Comparison of ENCODE assay signal across 22 cellular contexts in genomic region chr7:6604458-6604857, GRCh38. TPM values are rescaled to one million over a fixed set of nuclear protein-coding genes. Genes with fewer than 3 reads are reported as not detected.
A peak's percentile ranks its signal among the peaks of the same experiment; 100 is the strongest.
DNase-seq lines count a peak whose midpoint lies in the region; ATAC-seq, FAIRE-seq and TF ChIP-seq lines count a peak whose summit lies in the region.
"Had no signal": no experiment of that assay in that cellular context is flagged by ENCODE, and none has a peak within 500 bp of the region (broad histone marks: within the 10 kb centered on the region; RNA-seq: fewer than 3 reads in every experiment).

No MANE protein-coding gene starts in this region.

- no peaks in the 10 kb centered on the region for H3K4me1 ChIP-seq in PC-3 (ENCODE audit: insufficient read depth, low read length)
- H3K4me1 ChIP-seq in K562 (replicated peaks in 1 of 2; ENCODE audit: control insufficient read depth in 2 of 2, insufficient read depth in 2 of 2, low read length in 2 of 2), result 0 out of 5 replicates have a peak, but pooled peaks cover 0 to 2% of the 10 kb centered on the region in 2 experiments
- no peaks in the 10 kb centered on the region for H3K4me1 ChIP-seq in kidney (ENCODE audit: control insufficient read depth in 1 of 2, insufficient read depth in 1 of 2, low read depth in 1 of 2, low read length in 2 of 2)
- H3K4me1 ChIP-seq: BLaER1 had no signal

- no peaks in the 10 kb centered on the region for H3K79me2 ChIP-seq in PC-3 (ENCODE audit: low read length)
- no peaks in the 10 kb centered on the region for H3K79me2 ChIP-seq in K562 (ENCODE audit: control insufficient read depth, insufficient read depth, low read length)

- no peak for TF ChIP-seq EP300 in K562 (IDR thresholded peaks at IDR 0.05; ENCODE audit: low read length)

- no peak overlapping the region for H3K4me2 ChIP-seq in PC-3 (ENCODE audit: low read length)
- no peak overlapping the region for H3K4me2 ChIP-seq in K562 (ENCODE audit: insufficient read depth, low read length)
- H3K4me2 ChIP-seq: BLaER1 had no signal

- H3K4me3 ChIP-seq in PC-3 (ENCODE audit: low read length) (no peak overlapping the region), K562 (no peak overlapping the region), kidney (ENCODE audit: low read length in 2 of 2) (no peak overlapping the region)
- H3K4me3 ChIP-seq: BLaER1 had no signal

- peak overlapping the region; percentile 62 for H3K27ac Mint-ChIP-seq in progenitor cell of endocrine pancreas
- H3K27ac Mint-ChIP-seq: CD4-positive, alpha-beta T cell; IgD-negative memory B cell had no signal

- H3K27me3 ChIP-seq in PC-3 (ENCODE audit: low read length), result no peaks in the 10 kb centered on the region
- no peaks in the 10 kb centered on the region for H3K27me3 ChIP-seq in K562 (ENCODE audit: control insufficient read depth in 2 of 2, insufficient read depth in 2 of 2, low read length in 2 of 2)
- H3K27me3 ChIP-seq: BLaER1 had no signal

- no peak for TF ChIP-seq POLR2A in K562 (conservative IDR thresholded peaks at IDR 0.05)

- no peaks in the 10 kb centered on the region for H3K4me1 Mint-ChIP-seq in progenitor cell of endocrine pancreas (ENCODE audit: low read depth)
- H3K4me1 Mint-ChIP-seq: IgD-negative memory B cell had no signal

- H2AFZ ChIP-seq in PC-3 (ENCODE audit: low read length) (no peak overlapping the region), K562 (ENCODE audit: low read depth, low read length) (no peak overlapping the region)

- CTCF ChIA-PET in PC-3 (lab: Charles Lee) (no interaction called here), K562 (lab: Yijun Ruan, JAX; ENCODE audit: low intra/inter-chr PET ratio) (no interaction called here)

- no peaks in the 10 kb centered on the region for H3K9me1 ChIP-seq in K562 (ENCODE audit: control insufficient read depth, insufficient read depth, low read length)

- no peaks in the 10 kb centered on the region for H3K9me3 Mint-ChIP-seq in progenitor cell of endocrine pancreas (ENCODE audit: low read depth)
- H3K9me3 Mint-ChIP-seq: CD4-positive, alpha-beta T cell; IgD-negative memory B cell had no signal

- no peaks in the 10 kb centered on the region for H3K9me2 ChIP-seq in PC-3 (replicated peaks; ENCODE audit: low read length)

- H3K27ac ChIP-seq in PC-3 (ENCODE audit: low read length) (no peak overlapping the region), K562 (ENCODE audit: extremely low read depth, low read depth, low read length) (no peak overlapping the region), kidney (ENCODE audit: low read depth in 2 of 2, low read length in 2 of 2) (no peak overlapping the region)
- H3K27ac ChIP-seq: BLaER1 had no signal

- H3K4me3 Mint-ChIP-seq in progenitor cell of endocrine pancreas (ENCODE audit: low read depth), result no peak overlapping the region
- H3K4me3 Mint-ChIP-seq: CD4-positive, alpha-beta T cell had no signal

- no peak for ATAC-seq in PC-3
- no peak for ATAC-seq in K562

- TF ChIP-seq CTCF in PC-3 (conservative IDR thresholded peaks at IDR 0.05; ENCODE audit: low read depth, low read length) (no peak), K562 (IDR thresholded peaks at IDR 0.05 in 2 of 3, conservative IDR thresholded peaks at IDR 0.05 in 1 of 3; ENCODE audit: insufficient read depth in 2 of 3, low read depth in 1 of 3, low read length in 3 of 3) (no peak), progenitor cell of endocrine pancreas (IDR thresholded peaks at IDR 0.05; ENCODE audit: unreplicated experiment) (no peak), kidney (IDR thresholded peaks at IDR 0.05; ENCODE audit: borderline replicate concordance, extremely low read depth, insufficient read depth) (no peak)

- H3K36me3 Mint-ChIP-seq in progenitor cell of endocrine pancreas (ENCODE audit: insufficient read depth), result peaks cover 16% of the 10 kb centered on the region

- DNase-seq in PC-3, result no peak
- no peak for DNase-seq in K562 (ENCODE audit: extremely low read depth in 1 of 4, low spot score in 3 of 4)
- DNase-seq in progenitor cell of endocrine pancreas (ENCODE audit: low spot score, unreplicated experiment), result no peak
- no peak for DNase-seq in epidermal melanocyte (ENCODE audit: insufficient read length, low spot score)
- no peak for DNase-seq in kidney
- DNase-seq: CD4-positive, alpha-beta T cell; COR-L47; DMS 273 treated with DMSO at 0.1 percent for 48 hours; DND-41; H7; Kasumi-1; NCI-H1417; NCI-H1694 treated with DMSO at 0.1 percent for 48 hours; NCI-H2081 treated with DMSO at 0.1 percent for 48 hours; NCI-H2171 treated with DMSO at 0.1 percent for 48 hours; NCI-H526; OCI-M1; Right ventricle myocardium superior had no signal

- POLR2A ChIA-PET in PC-3 (lab: Charles Lee; ENCODE audit: unreplicated experiment), result no interaction called here
- POLR2A ChIA-PET in K562 (lab: Yijun Ruan, JAX), result no interaction called here

- no peak for TF ChIP-seq RAD21 in K562 (CRISPR knock-in tag; conservative IDR thresholded peaks at IDR 0.05 in 1 of 2, IDR thresholded peaks at IDR 0.05 in 1 of 2)

- H3K9ac ChIP-seq in PC-3 (ENCODE audit: low read length), result no peak overlapping the region
- H3K9ac ChIP-seq in K562 (ENCODE audit: insufficient read depth in 1 of 2, low read depth in 2 of 2, low read length in 2 of 2), result peak overlapping the region in 1 of 2 experiments; percentile 50; a peak in 1 of 4 replicates
- H3K9ac ChIP-seq in kidney (ENCODE audit: low read length in 2 of 2), result no peak overlapping the region
- H3K9ac ChIP-seq: BLaER1 had no signal

- BruUV-seq in PC-3 (replicated peaks; lab: Mats Ljungman, UMichigan) (TSS peak; percentile 20), K562 (replicated peaks; lab: Mats Ljungman, UMichigan) (no TSS peak)

- FAIRE-seq in K562 (lab: Jason Lieb, UNC), result no peak
- no peak for FAIRE-seq in kidney (lab: Jason Lieb, UNC)
- FAIRE-seq: GM12891 had no signal

- H3K36me3 ChIP-seq in PC-3 (ENCODE audit: low read depth, low read length) (peaks cover 8% of the 10 kb centered on the region), K562 (ENCODE audit: control insufficient read depth, insufficient read depth, low read length) (peaks cover 59% of the 10 kb centered on the region; the same call in 2 of the 3 replicates), kidney (ENCODE audit: control insufficient read depth in 1 of 2, insufficient read depth in 2 of 2, low read length in 2 of 2) (peaks cover 0 to 5% of the 10 kb centered on the region in 2 donors)

- no peaks in the 10 kb centered on the region for H3F3A ChIP-seq in PC-3 (ENCODE audit: low read length, unreplicated experiment)

- H4K20me1 ChIP-seq in PC-3 (ENCODE audit: low read length) (no peaks in the 10 kb centered on the region), K562 (replicated peaks; ENCODE audit: control insufficient read depth, insufficient read depth, low read length) (no peaks in the 10 kb centered on the region)

- H3K9me3 ChIP-seq in PC-3 (ENCODE audit: low read length), result no peaks in the 10 kb centered on the region
- H3K9me3 ChIP-seq in K562 (replicated peaks; ENCODE audit: control insufficient read depth, insufficient read depth, low read depth, low read length), result no peaks in the 10 kb centered on the region
- H3K9me3 ChIP-seq in kidney (ENCODE audit: control insufficient read depth in 1 of 2, low read length in 2 of 2), result no peaks in the 10 kb centered on the region
- H3K9me3 ChIP-seq: BLaER1 had no signal

- 96% methylated on average over 9 of the region's 10 CpGs for WGBS in K562 (ENCODE audit: insufficient coverage, low coverage, missing lambda C conversion rate)

- H3K27me3 Mint-ChIP-seq in progenitor cell of endocrine pancreas, result no peaks in the 10 kb centered on the region
- H3K27me3 Mint-ChIP-seq: CD4-positive, alpha-beta T cell; IgD-negative memory B cell had no signal

- intact Hi-C loops in PC-3 (cut with micrococcal nuclease), result no loop called here
- intact Hi-C loops in K562 (cut with micrococcal nuclease), result no loop called here
- intact Hi-C loops in kidney (cut with DNase I), result no loop called here

- in situ Hi-C loops in K562 (cut with MboI), result no loop called here

RNA-seq across cellular contexts. Expression of gene ZNF853, which starts 11.0 kb away (rescaled TPM):
- total RNA-seq in PC-3 (2014; rRNA removed), result 1.0 and 1.6 TPM in 2 replicates
- not detected in 2 replicates for total RNA-seq in K562 (2011; cell fraction: chromatin; rRNA removed; ENCODE audit: low replicate concordance)
- 0.17 TPM in 1 of 2 replicates, not detected in the other for total RNA-seq in K562 (2011; cell fraction: nucleolus; rRNA removed)
- not detected in 2 replicates for total RNA-seq in K562 (2011; cell fraction: nucleoplasm; rRNA removed)
- total RNA-seq in K562 (2014; rRNA removed), result 0.04 TPM in 1 of 2 replicates, not detected in the other
- not detected in 2 replicates for total RNA-seq in K562 (2014; rRNA removed; fragmentation: Illumina TruSeq; extraction: Trizol)
- not detected in 2 replicates for total RNA-seq in K562 (2015; rRNA removed; fragmentation: Illumina TruSeq; extraction: Trizol)
- total RNA-seq in K562 (2021), result not detected in 2 replicates
- polyA plus RNA-seq in K562 (2011; rRNA removed), result 0.05 TPM in 1 of 2 replicates, not detected in the other
- 0.01 and 0.03 TPM in 2 replicates for polyA plus RNA-seq in K562 (2011; cell fraction: cytosol; rRNA removed)
- polyA plus RNA-seq in K562 (2011; cell fraction: nucleus; rRNA removed), result 0.04 TPM in 1 of 2 replicates, not detected in the other
- polyA plus RNA-seq in K562 (2012), result 0.06 TPM in 1 of 2 replicates, not detected in the other
- 0.03 TPM in 1 of 2 replicates, not detected in the other for polyA plus RNA-seq in K562 (2014; fragmentation: Illumina TruSeq; extraction: Trizol)
- polyA plus RNA-seq in K562 (2014; fragmentation: Nextera tagmentation; extraction: Ambion mirVana), result not detected
- polyA plus RNA-seq in K562 (2014; rRNA removed), result not detected in 2 replicates
- polyA minus RNA-seq in K562 (2011; rRNA and poly(A)+ RNA removed), result 0.32 TPM in 1 of 2 replicates, not detected in the other
- not detected in 2 replicates for polyA minus RNA-seq in K562 (2011; cell fraction: cytosol; rRNA and poly(A)+ RNA removed)
- not detected in 2 replicates for polyA minus RNA-seq in K562 (2011; cell fraction: nucleus; rRNA and poly(A)+ RNA removed)
- total RNA-seq in progenitor cell of endocrine pancreas, result 13.7 and 14.3 TPM in 2 replicates
- 5.4 TPM for total RNA-seq in kidney
- 3.4 TPM for polyA plus RNA-seq in kidney (ENCODE audit: insufficient read depth, low read depth, low replicate concordance)
- total RNA-seq: MCF 10A had no signal

RNA-seq across cellular contexts. Expression of gene INTS15, which starts 14.6 kb away (rescaled TPM):
- total RNA-seq in PC-3 (2014; rRNA removed) (22.7 and 23.5 TPM in 2 replicates), K562 (2014; rRNA removed) (12.6 and 21.2 TPM in 2 replicates), K562 (2014; rRNA removed; fragmentation: Illumina TruSeq; extraction: Trizol) (8.3 and 8.4 TPM in 2 replicates), K562 (2015; rRNA removed; fragmentation: Illumina TruSeq; extraction: Trizol) (10.3 and 10.9 TPM in 2 replicates), K562 (2021) (23.5 and 24.6 TPM in 2 replicates), progenitor cell of endocrine pancreas (48.6 and 57.1 TPM in 2 replicates), kidney (26.7 TPM)
- total RNA-seq in K562 (2011; cell fraction: chromatin; rRNA removed; ENCODE audit: low replicate concordance), result 27.7 and 71.3 TPM in 2 replicates
- 41.2 and 44.5 TPM in 2 replicates for total RNA-seq in K562 (2011; cell fraction: nucleolus; rRNA removed)
- 27.3 and 28.3 TPM in 2 replicates for total RNA-seq in K562 (2011; cell fraction: nucleoplasm; rRNA removed)
- polyA plus RNA-seq in K562 (2011; rRNA removed) (11.6 and 17.2 TPM in 2 replicates), K562 (2014; fragmentation: Illumina TruSeq; extraction: Trizol) (26.4 and 28.9 TPM in 2 replicates), K562 (2014; fragmentation: Nextera tagmentation; extraction: Ambion mirVana) (under 1 TPM; 0.52 to 0.57 TPM), K562 (2014; rRNA removed) (16.8 and 17.9 TPM in 2 replicates), kidney (ENCODE audit: insufficient read depth, low read depth, low replicate concordance) (16.9 TPM)
- polyA plus RNA-seq in K562 (2011; cell fraction: cytosol; rRNA removed), result 17.0 and 23.4 TPM in 2 replicates
- 20.9 and 27.8 TPM in 2 replicates for polyA plus RNA-seq in K562 (2011; cell fraction: nucleus; rRNA removed)
- 21.6 and 35.8 TPM in 2 replicates for polyA plus RNA-seq in K562 (2012)
- 7.0 and 7.2 TPM in 2 replicates for polyA minus RNA-seq in K562 (2011; rRNA and poly(A)+ RNA removed)
- polyA minus RNA-seq in K562 (2011; cell fraction: cytosol; rRNA and poly(A)+ RNA removed), result 8.8 and 11.4 TPM in 2 replicates
- polyA minus RNA-seq in K562 (2011; cell fraction: nucleus; rRNA and poly(A)+ RNA removed), result 8.8 and 8.9 TPM in 2 replicates

RNA-seq across cellular contexts. Expression of gene ZDHHC4, which starts 27.2 kb away (rescaled TPM):
- total RNA-seq in PC-3 (2014; rRNA removed), result 28.9 and 33.9 TPM in 2 replicates
- total RNA-seq in K562 (2011; cell fraction: chromatin; rRNA removed; ENCODE audit: low replicate concordance), result 108 and 190 TPM in 2 replicates
- 140 and 154 TPM in 2 replicates for total RNA-seq in K562 (2011; cell fraction: nucleolus; rRNA removed)
- 158 and 180 TPM in 2 replicates for total RNA-seq in K562 (2011; cell fraction: nucleoplasm; rRNA removed)
- total RNA-seq in K562 (2014; rRNA removed), result 33.4 and 44.9 TPM in 2 replicates
- 58.3 and 59.1 TPM in 2 replicates for total RNA-seq in K562 (2014; rRNA removed; fragmentation: Illumina TruSeq; extraction: Trizol)
- total RNA-seq in K562 (2015; rRNA removed; fragmentation: Illumina TruSeq; extraction: Trizol), result 53.5 and 53.8 TPM in 2 replicates
- total RNA-seq in K562 (2021), result 54.1 and 58.7 TPM in 2 replicates
- polyA plus RNA-seq in K562 (2011; rRNA removed), result 106 and 124 TPM in 2 replicates
- polyA plus RNA-seq in K562 (2011; cell fraction: cytosol; rRNA removed), result 175 and 252 TPM in 2 replicates
- polyA plus RNA-seq in K562 (2011; cell fraction: nucleus; rRNA removed), result 125 and 165 TPM in 2 replicates
- 55.6 and 112 TPM in 2 replicates for polyA plus RNA-seq in K562 (2012)
- 64.3 and 71.1 TPM in 2 replicates for polyA plus RNA-seq in K562 (2014; fragmentation: Illumina TruSeq; extraction: Trizol)
- 10 to 100 TPM; 58.9 to 77.0 TPM for polyA plus RNA-seq in K562 (2014; fragmentation: Nextera tagmentation; extraction: Ambion mirVana)
- polyA plus RNA-seq in K562 (2014; rRNA removed), result 52.5 and 60.4 TPM in 2 replicates
- 185 and 193 TPM in 2 replicates for polyA minus RNA-seq in K562 (2011; rRNA and poly(A)+ RNA removed)
- 41.9 and 55.5 TPM in 2 replicates for polyA minus RNA-seq in K562 (2011; cell fraction: cytosol; rRNA and poly(A)+ RNA removed)
- polyA minus RNA-seq in K562 (2011; cell fraction: nucleus; rRNA and poly(A)+ RNA removed), result 36.5 and 65.0 TPM in 2 replicates
- 83.4 and 86.5 TPM in 2 replicates for total RNA-seq in progenitor cell of endocrine pancreas
- 62.4 TPM for total RNA-seq in kidney
- 84.1 TPM for polyA plus RNA-seq in kidney (ENCODE audit: insufficient read depth, low read depth, low replicate concordance)

RNA-seq across cellular contexts. Expression of gene ZNF316, which starts 32.7 kb away (rescaled TPM):
- total RNA-seq in PC-3 (2014; rRNA removed), result 17.5 and 26.7 TPM in 2 replicates
- 41.8 and 68.9 TPM in 2 replicates for total RNA-seq in K562 (2011; cell fraction: chromatin; rRNA removed; ENCODE audit: low replicate concordance)
- total RNA-seq in K562 (2011; cell fraction: nucleolus; rRNA removed), result 30.9 and 36.6 TPM in 2 replicates
- total RNA-seq in K562 (2011; cell fraction: nucleoplasm; rRNA removed), result 33.3 and 35.6 TPM in 2 replicates
- 18.6 and 20.5 TPM in 2 replicates for total RNA-seq in K562 (2014; rRNA removed)
- 9.2 and 10.4 TPM in 2 replicates for total RNA-seq in K562 (2014; rRNA removed; fragmentation: Illumina TruSeq; extraction: Trizol)
- 7.3 and 7.8 TPM in 2 replicates for total RNA-seq in K562 (2015; rRNA removed; fragmentation: Illumina TruSeq; extraction: Trizol)
- 25.2 and 34.0 TPM in 2 replicates for total RNA-seq in K562 (2021)
- polyA plus RNA-seq in K562 (2011; rRNA removed), result 8.6 and 9.7 TPM in 2 replicates
- polyA plus RNA-seq in K562 (2011; cell fraction: cytosol; rRNA removed), result 5.9 and 13.5 TPM in 2 replicates
- 38.1 and 50.4 TPM in 2 replicates for polyA plus RNA-seq in K562 (2011; cell fraction: nucleus; rRNA removed)
- polyA plus RNA-seq in K562 (2012), result 17.3 and 23.1 TPM in 2 replicates
- polyA plus RNA-seq in K562 (2014; fragmentation: Illumina TruSeq; extraction: Trizol), result 7.0 and 9.8 TPM in 2 replicates
- polyA plus RNA-seq in K562 (2014; fragmentation: Nextera tagmentation; extraction: Ambion mirVana), result under 1 TPM; 0.10 to 0.14 TPM
- polyA plus RNA-seq in K562 (2014; rRNA removed), result 15.5 and 16.3 TPM in 2 replicates
- polyA minus RNA-seq in K562 (2011; rRNA and poly(A)+ RNA removed), result 7.3 and 7.4 TPM in 2 replicates
- polyA minus RNA-seq in K562 (2011; cell fraction: cytosol; rRNA and poly(A)+ RNA removed), result 8.6 and 8.7 TPM in 2 replicates
- 9.0 and 12.6 TPM in 2 replicates for polyA minus RNA-seq in K562 (2011; cell fraction: nucleus; rRNA and poly(A)+ RNA removed)
- 59.6 and 59.7 TPM in 2 replicates for total RNA-seq in progenitor cell of endocrine pancreas
- total RNA-seq in kidney, result 31.7 TPM
- polyA plus RNA-seq in kidney (ENCODE audit: insufficient read depth, low read depth, low replicate concordance), result 7.2 TPM

RNA-seq across cellular contexts. Expression of gene GRID2IP, which starts 53.2 kb away (rescaled TPM):
- total RNA-seq in PC-3 (2014; rRNA removed) (not detected in 2 replicates), K562 (2014; rRNA removed) (not detected in 2 replicates), K562 (2014; rRNA removed; fragmentation: Illumina TruSeq; extraction: Trizol) (not detected in 2 replicates), K562 (2015; rRNA removed; fragmentation: Illumina TruSeq; extraction: Trizol) (not detected in 2 replicates), K562 (2021) (not detected in 2 replicates), progenitor cell of endocrine pancreas (2.0 and 2.5 TPM in 2 replicates), kidney (0.76 TPM)
- 0.09 TPM in 1 of 2 replicates, not detected in the other for total RNA-seq in K562 (2011; cell fraction: chromatin; rRNA removed; ENCODE audit: low replicate concordance)
- total RNA-seq in K562 (2011; cell fraction: nucleolus; rRNA removed), result not detected in 2 replicates
- total RNA-seq in K562 (2011; cell fraction: nucleoplasm; rRNA removed), result not detected in 2 replicates
- polyA plus RNA-seq in K562 (2011; rRNA removed) (not detected in 2 replicates), K562 (2014; fragmentation: Illumina TruSeq; extraction: Trizol) (not detected in 2 replicates), K562 (2014; fragmentation: Nextera tagmentation; extraction: Ambion mirVana) (not detected), K562 (2014; rRNA removed) (not detected in 2 replicates), kidney (ENCODE audit: insufficient read depth, low read depth, low replicate concordance) (0.11 TPM)
- not detected in 2 replicates for polyA plus RNA-seq in K562 (2011; cell fraction: cytosol; rRNA removed)
- polyA plus RNA-seq in K562 (2011; cell fraction: nucleus; rRNA removed), result not detected in 2 replicates
- not detected in 2 replicates for polyA plus RNA-seq in K562 (2012)
- polyA minus RNA-seq in K562 (2011; rRNA and poly(A)+ RNA removed), result not detected in 2 replicates
- polyA minus RNA-seq in K562 (2011; cell fraction: cytosol; rRNA and poly(A)+ RNA removed), result not detected in 2 replicates
- polyA minus RNA-seq in K562 (2011; cell fraction: nucleus; rRNA and poly(A)+ RNA removed), result not detected in 2 replicates
- total RNA-seq: MCF 10A, Right ventricle myocardium superior had no signal
